In the genomic region with DNA sequence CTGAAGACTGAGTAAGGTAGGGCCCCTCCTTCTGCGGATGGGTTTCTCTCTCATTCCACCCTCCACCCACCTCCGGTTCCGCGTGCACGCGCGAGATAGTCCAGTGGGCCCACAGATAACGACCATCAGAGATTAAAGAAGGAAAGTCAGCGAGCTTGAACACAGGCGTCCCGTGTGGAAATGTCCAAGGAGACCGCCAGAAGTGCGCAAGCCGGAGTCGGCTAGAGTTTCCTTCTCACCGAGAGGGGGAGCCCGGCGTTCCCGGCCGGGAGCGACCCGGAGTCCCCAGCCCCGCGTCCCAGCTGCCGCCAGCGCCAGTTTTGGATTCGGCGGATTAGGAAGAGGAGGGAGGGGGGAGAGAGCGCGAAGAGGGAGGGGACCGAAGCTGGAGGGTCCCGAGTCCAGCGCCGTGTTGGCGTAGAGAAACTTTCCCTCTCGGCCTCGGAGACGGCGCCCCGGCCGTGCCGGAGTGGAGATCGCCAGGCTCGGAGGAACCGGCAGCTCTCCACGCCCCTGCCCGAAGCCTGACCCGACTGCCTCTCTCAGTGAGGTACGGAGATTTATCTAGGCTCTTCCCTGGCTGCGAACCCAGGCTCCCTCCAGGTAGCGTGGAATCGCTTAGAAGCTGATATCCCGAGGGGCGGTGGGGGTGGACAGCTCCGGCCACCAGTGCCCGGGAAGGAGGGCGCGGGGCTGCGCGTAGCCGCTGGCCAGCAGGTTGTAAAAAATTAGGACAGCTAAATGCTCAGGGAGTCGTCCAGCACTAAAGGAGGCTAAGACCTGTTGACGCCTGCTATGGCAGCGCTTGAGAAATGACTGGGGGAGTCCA, we compare ENCODE assay signal across 1 cellular context.
TF ChIP-seq lines count a peak whose summit lies in the region.

A gene with protein sequence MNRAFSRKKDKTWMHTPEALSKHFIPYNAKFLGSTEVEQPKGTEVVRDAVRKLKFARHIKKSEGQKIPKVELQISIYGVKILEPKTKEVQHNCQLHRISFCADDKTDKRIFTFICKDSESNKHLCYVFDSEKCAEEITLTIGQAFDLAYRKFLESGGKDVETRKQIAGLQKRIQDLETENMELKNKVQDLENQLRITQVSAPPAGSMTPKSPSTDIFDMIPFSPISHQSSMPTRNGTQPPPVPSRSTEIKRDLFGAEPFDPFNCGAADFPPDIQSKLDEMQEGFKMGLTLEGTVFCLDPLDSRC (plus strand): TSS at position 258 of the 829 bp plus-strand sequence. CDS start 185,829 bp downstream, outside the sequence.

TF ChIP-seq in K562, 482 proteins besides CTCF, POLR2A, EP300 and RAD21 (continued from another document and continues in another):
- TF ChIP-seq, protein P1, sequence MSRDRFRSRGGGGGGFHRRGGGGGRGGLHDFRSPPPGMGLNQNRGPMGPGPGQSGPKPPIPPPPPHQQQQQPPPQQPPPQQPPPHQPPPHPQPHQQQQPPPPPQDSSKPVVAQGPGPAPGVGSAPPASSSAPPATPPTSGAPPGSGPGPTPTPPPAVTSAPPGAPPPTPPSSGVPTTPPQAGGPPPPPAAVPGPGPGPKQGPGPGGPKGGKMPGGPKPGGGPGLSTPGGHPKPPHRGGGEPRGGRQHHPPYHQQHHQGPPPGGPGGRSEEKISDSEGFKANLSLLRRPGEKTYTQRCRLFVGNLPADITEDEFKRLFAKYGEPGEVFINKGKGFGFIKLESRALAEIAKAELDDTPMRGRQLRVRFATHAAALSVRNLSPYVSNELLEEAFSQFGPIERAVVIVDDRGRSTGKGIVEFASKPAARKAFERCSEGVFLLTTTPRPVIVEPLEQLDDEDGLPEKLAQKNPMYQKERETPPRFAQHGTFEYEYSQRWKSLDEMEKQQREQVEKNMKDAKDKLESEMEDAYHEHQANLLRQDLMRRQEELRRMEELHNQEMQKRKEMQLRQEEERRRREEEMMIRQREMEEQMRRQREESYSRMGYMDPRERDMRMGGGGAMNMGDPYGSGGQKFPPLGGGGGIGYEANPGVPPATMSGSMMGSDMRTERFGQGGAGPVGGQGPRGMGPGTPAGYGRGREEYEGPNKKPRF (IDR thresholded peaks at IDR 0.05; ENCODE audit: low read depth, low read length) = no peak
- TF ChIP-seq CREBBP (IDR thresholded peaks at IDR 0.05; ENCODE audit: low read depth, low read length) (no peak), ZNF133 (CRISPR knock-in tag; IDR thresholded peaks at IDR 0.05) (no peak), PML (IDR thresholded peaks at IDR 0.05; ENCODE audit: low read length) (peak; percentile 32; the same call in 1 of the 2 replicates), HLTF (IDR thresholded peaks at IDR 0.05) (no peak), ZNF586 (CRISPR knock-in tag; conservative IDR thresholded peaks at IDR 0.05) (no peak), SP1 (CRISPR knock-in tag; IDR thresholded peaks at IDR 0.05) (peak; percentile 31; the same call in 1 of the 2 replicates), RBFOX2 (IDR thresholded peaks at IDR 0.05; ENCODE audit: low read depth, low read length) (peak; percentile 77), RBM25 (IDR thresholded peaks at IDR 0.05; ENCODE audit: low read depth, low read length, severe bottlenecking) (no peak), CHCHD3 (CRISPR knock-in tag; IDR thresholded peaks at IDR 0.05) (no peak), ZNF197 (CRISPR knock-in tag; IDR thresholded peaks at IDR 0.05; ENCODE audit: low read depth) (no peak), ZNF766 (CRISPR knock-in tag; conservative IDR thresholded peaks at IDR 0.05) (peak; percentile 70; the same call in 1 of the 2 replicates), FOXA1 (IDR thresholded peaks at IDR 0.05; ENCODE audit: borderline replicate concordance) (no peak), THRB (CRISPR knock-in tag; conservative IDR thresholded peaks at IDR 0.05) (no peak), ZKSCAN1 (IDR thresholded peaks at IDR 0.05; ENCODE audit: low read depth, low read length) (no peak), GABPA (tag; conservative IDR thresholded peaks at IDR 0.05; ENCODE audit: low read depth) (no peak), KLF6 (CRISPR knock-in tag; IDR thresholded peaks at IDR 0.05; ENCODE audit: borderline replicate concordance) (no peak), L3MBTL2 (IDR thresholded peaks at IDR 0.05) (no peak; the same call in 1 of the 2 replicates), ZNF354B (CRISPR knock-in tag; IDR thresholded peaks at IDR 0.05) (no peak), ZBED1 (IDR thresholded peaks at IDR 0.05) (no peak), SAP30 (IDR thresholded peaks at IDR 0.05; ENCODE audit: borderline replicate concordance, insufficient read depth, low read depth, low read length, poor library complexity, severe bottlenecking) (no peak), TCF15 (CRISPR knock-in tag; IDR thresholded peaks at IDR 0.05) (no peak), HDGF (IDR thresholded peaks at IDR 0.05) (no peak), NCOR1 (IDR thresholded peaks at IDR 0.05) (peak; percentile 29; the same call in 1 of the 2 replicates), CREM (IDR thresholded peaks at IDR 0.05; ENCODE audit: low read depth) (no peak), PPARD (CRISPR knock-in tag; IDR thresholded peaks at IDR 0.05) (no peak), SMARCA4 (IDR thresholded peaks at IDR 0.05) (no peak), KHSRP (IDR thresholded peaks at IDR 0.05) (no peak), SIN3A (IDR thresholded peaks at IDR 0.05; ENCODE audit: borderline replicate concordance in 2 of 2, control insufficient read depth in 1 of 2, low read depth in 2 of 2, low read length in 2 of 2) (no peak), CBFB (CRISPR knock-in tag; IDR thresholded peaks at IDR 0.05) (no peak), ZNF146 (CRISPR knock-in tag; IDR thresholded peaks at IDR 0.05; ENCODE audit: unreplicated experiment) (no peak)
- TF ChIP-seq, protein P2, sequence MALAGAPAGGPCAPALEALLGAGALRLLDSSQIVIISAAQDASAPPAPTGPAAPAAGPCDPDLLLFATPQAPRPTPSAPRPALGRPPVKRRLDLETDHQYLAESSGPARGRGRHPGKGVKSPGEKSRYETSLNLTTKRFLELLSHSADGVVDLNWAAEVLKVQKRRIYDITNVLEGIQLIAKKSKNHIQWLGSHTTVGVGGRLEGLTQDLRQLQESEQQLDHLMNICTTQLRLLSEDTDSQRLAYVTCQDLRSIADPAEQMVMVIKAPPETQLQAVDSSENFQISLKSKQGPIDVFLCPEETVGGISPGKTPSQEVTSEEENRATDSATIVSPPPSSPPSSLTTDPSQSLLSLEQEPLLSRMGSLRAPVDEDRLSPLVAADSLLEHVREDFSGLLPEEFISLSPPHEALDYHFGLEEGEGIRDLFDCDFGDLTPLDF (CRISPR knock-in tag; IDR thresholded peaks at IDR 0.05) = no peak
- TF ChIP-seq, protein P3, sequence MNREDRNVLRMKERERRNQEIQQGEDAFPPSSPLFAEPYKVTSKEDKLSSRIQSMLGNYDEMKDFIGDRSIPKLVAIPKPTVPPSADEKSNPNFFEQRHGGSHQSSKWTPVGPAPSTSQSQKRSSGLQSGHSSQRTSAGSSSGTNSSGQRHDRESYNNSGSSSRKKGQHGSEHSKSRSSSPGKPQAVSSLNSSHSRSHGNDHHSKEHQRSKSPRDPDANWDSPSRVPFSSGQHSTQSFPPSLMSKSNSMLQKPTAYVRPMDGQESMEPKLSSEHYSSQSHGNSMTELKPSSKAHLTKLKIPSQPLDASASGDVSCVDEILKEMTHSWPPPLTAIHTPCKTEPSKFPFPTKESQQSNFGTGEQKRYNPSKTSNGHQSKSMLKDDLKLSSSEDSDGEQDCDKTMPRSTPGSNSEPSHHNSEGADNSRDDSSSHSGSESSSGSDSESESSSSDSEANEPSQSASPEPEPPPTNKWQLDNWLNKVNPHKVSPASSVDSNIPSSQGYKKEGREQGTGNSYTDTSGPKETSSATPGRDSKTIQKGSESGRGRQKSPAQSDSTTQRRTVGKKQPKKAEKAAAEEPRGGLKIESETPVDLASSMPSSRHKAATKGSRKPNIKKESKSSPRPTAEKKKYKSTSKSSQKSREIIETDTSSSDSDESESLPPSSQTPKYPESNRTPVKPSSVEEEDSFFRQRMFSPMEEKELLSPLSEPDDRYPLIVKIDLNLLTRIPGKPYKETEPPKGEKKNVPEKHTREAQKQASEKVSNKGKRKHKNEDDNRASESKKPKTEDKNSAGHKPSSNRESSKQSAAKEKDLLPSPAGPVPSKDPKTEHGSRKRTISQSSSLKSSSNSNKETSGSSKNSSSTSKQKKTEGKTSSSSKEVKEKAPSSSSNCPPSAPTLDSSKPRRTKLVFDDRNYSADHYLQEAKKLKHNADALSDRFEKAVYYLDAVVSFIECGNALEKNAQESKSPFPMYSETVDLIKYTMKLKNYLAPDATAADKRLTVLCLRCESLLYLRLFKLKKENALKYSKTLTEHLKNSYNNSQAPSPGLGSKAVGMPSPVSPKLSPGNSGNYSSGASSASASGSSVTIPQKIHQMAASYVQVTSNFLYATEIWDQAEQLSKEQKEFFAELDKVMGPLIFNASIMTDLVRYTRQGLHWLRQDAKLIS (CRISPR knock-in tag; IDR thresholded peaks at IDR 0.05) = no peak
- TF ChIP-seq, protein P4, sequence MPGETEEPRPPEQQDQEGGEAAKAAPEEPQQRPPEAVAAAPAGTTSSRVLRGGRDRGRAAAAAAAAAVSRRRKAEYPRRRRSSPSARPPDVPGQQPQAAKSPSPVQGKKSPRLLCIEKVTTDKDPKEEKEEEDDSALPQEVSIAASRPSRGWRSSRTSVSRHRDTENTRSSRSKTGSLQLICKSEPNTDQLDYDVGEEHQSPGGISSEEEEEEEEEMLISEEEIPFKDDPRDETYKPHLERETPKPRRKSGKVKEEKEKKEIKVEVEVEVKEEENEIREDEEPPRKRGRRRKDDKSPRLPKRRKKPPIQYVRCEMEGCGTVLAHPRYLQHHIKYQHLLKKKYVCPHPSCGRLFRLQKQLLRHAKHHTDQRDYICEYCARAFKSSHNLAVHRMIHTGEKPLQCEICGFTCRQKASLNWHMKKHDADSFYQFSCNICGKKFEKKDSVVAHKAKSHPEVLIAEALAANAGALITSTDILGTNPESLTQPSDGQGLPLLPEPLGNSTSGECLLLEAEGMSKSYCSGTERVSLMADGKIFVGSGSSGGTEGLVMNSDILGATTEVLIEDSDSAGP (CRISPR knock-in tag; IDR thresholded peaks at IDR 0.05) = no peak
- TF ChIP-seq, protein P5, sequence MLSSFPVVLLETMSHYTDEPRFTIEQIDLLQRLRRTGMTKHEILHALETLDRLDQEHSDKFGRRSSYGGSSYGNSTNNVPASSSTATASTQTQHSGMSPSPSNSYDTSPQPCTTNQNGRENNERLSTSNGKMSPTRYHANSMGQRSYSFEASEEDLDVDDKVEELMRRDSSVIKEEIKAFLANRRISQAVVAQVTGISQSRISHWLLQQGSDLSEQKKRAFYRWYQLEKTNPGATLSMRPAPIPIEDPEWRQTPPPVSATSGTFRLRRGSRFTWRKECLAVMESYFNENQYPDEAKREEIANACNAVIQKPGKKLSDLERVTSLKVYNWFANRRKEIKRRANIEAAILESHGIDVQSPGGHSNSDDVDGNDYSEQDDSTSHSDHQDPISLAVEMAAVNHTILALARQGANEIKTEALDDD (IDR thresholded peaks at IDR 0.05) = no peak
- TF ChIP-seq, protein P6, sequence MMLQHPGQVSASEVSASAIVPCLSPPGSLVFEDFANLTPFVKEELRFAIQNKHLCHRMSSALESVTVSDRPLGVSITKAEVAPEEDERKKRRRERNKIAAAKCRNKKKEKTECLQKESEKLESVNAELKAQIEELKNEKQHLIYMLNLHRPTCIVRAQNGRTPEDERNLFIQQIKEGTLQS (IDR thresholded peaks at IDR 0.05) = no peak
- TF ChIP-seq, protein P6 (CRISPR knock-in tag; conservative IDR thresholded peaks at IDR 0.05) = no peak
- TF ChIP-seq, protein P7, sequence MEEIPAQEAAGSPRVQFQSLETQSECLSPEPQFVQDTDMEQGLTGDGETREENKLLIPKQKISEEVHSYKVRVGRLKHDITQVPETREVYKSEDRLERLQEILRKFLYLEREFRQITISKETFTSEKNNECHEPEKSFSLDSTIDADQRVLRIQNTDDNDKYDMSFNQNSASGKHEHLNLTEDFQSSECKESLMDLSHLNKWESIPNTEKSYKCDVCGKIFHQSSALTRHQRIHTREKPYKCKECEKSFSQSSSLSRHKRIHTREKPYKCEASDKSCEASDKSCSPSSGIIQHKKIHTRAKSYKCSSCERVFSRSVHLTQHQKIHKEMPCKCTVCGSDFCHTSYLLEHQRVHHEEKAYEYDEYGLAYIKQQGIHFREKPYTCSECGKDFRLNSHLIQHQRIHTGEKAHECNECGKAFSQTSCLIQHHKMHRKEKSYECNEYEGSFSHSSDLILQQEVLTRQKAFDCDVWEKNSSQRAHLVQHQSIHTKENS (CRISPR knock-in tag; IDR thresholded peaks at IDR 0.05) = no peak
